In the genomic region with DNA sequence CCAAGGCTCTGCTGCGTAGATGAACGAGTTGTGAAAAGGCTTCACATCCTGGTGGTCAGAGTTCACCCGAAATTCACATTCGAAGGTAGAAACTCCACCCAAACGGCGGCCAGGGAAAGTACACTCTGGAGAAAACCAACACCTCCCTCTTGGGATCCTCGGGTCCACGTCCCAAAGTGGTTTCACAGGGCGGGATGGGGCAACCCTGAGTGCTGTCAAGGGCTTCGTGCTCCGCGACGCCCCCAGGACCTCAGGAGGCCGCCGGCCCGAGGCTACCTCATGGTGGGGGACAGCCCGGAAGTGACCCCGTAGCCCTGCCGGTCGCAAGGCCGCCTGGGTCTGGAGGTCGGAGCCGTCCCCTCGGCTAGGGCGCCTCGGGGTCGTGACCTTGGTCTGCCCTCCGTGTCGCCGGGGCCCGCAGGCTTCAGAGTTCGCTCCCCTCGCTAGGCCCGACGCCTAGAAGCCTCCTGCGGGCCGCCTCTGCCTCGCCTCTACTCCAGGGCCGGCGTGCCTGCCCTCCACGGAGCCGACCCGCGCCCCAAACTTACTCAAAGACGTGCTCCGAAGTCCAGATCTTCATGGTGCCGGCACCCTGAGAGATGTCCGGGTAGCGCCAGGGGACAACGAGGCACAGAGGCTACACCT, we compare ENCODE assay signal across 8 cellular contexts. TPM values are rescaled to one million over a fixed set of nuclear protein-coding genes. Genes with fewer than 3 reads are reported as not detected.
A peak's percentile ranks its signal among the peaks of the same experiment; 100 is the strongest.
DNase-seq lines count a peak whose midpoint lies in the region; ATAC-seq and TF ChIP-seq lines count a peak whose summit lies in the region.

A gene (minus strand): TSS at position 636 of the 645 bp plus-strand sequence. CDS start 56 bp downstream, at position 580.

- peaks cover 23% of the 10 kb centered on the region for H3K36me3 Mint-ChIP-seq in HFFc6 (ENCODE audit: low read depth)
- peaks cover 8% of the 10 kb centered on the region for H3K36me3 Mint-ChIP-seq in brain
- peaks cover 52% of the 10 kb centered on the region for H3K36me3 Mint-ChIP-seq in stimulated activated effector memory CD8-positive, alpha-beta T cell treated with anti-CD3 and anti-CD28 coated beads, Interleukin-12 subunit alpha, Interleukin-12 subunit beta, amount 100 ng/mL, for 72 hours

- DNase-seq in stimulated activated CD4-positive, alpha-beta T cell treated with anti-CD3 and anti-CD28 coated beads, Interleukin-15, amount 100 ng/mL, for 24 hours, result peak; percentile 45
- no peak for DNase-seq in stimulated activated CD4-positive, alpha-beta T cell treated with anti-CD3 and anti-CD28 coated beads, Interleukin-2, amount 100 ng/mL, for 24 hours
- no peak for DNase-seq in HFFc6
- peak; percentile 37 for DNase-seq in NAMALWA (ENCODE audit: low spot score)
- DNase-seq in iPS-NIHi7 (ENCODE audit: extremely low spot score), result peak; percentile 27
- peak in 1 of 2 donors; percentile 76 for DNase-seq in stimulated activated effector memory CD8-positive, alpha-beta T cell treated with anti-CD3 and anti-CD28 coated beads, Interleukin-12 subunit alpha, Interleukin-12 subunit beta, amount 100 ng/mL, for 72 hours (ENCODE audit: low spot score in 2 of 2)
- DNase-seq in NCI-H2171 treated with DMSO at 0.1 percent for 48 hours (lab: John Stamatoyannopoulos, UW), result no peak

- ATAC-seq in stimulated activated effector memory CD8-positive, alpha-beta T cell treated with anti-CD3 and anti-CD28 coated beads, Interleukin-12 subunit alpha, Interleukin-12 subunit beta, amount 100 ng/mL, for 72 hours, result peak; percentile 57

- no peaks in the 10 kb centered on the region; the same call in 1 of the 2 replicates for H3K9me3 Mint-ChIP-seq in HFFc6
- peaks cover 0 to 9% (median 8%) of the 10 kb centered on the region in 5 experiments for H3K9me3 Mint-ChIP-seq in brain
- no peaks in the 10 kb centered on the region for H3K9me3 Mint-ChIP-seq in stimulated activated effector memory CD8-positive, alpha-beta T cell treated with anti-CD3 and anti-CD28 coated beads, Interleukin-12 subunit alpha, Interleukin-12 subunit beta, amount 100 ng/mL, for 72 hours

- TF ChIP-seq CTCF in HFFc6 (IDR thresholded peaks at IDR 0.05), result no peak
- TF ChIP-seq CTCF in brain (conservative IDR thresholded peaks at IDR 0.05), result no peak

- H3K27ac Mint-ChIP-seq in HFFc6 (peak within 1 kb of the TSS; percentile 78), brain (peak within 1 kb of the TSS; percentile 10 to 85 (median 75))
- peak within 1 kb of the TSS; percentile 93 for H3K27ac Mint-ChIP-seq in stimulated activated effector memory CD8-positive, alpha-beta T cell treated with anti-CD3 and anti-CD28 coated beads, Interleukin-12 subunit alpha, Interleukin-12 subunit beta, amount 100 ng/mL, for 72 hours

- H3K27me3 Mint-ChIP-seq in HFFc6 (ENCODE audit: insufficient read depth) (no peaks in the 10 kb centered on the region), brain (peaks cover 7% of the 10 kb centered on the region)

- H3K4me3 Mint-ChIP-seq in HFFc6 (peak within 1 kb of the TSS; percentile 90), brain (peak within 1 kb of the TSS; percentile 85 to 90 (median 86))
- peak within 1 kb of the TSS; percentile 71 for H3K4me3 Mint-ChIP-seq in stimulated activated effector memory CD8-positive, alpha-beta T cell treated with anti-CD3 and anti-CD28 coated beads, Interleukin-12 subunit alpha, Interleukin-12 subunit beta, amount 100 ng/mL, for 72 hours

- peaks cover 45% of the 10 kb centered on the region for H3K4me1 Mint-ChIP-seq in HFFc6 (ENCODE audit: low read depth)
- H3K4me1 Mint-ChIP-seq in brain, result peaks cover 46% of the 10 kb centered on the region
- peaks cover 44% of the 10 kb centered on the region for H3K4me1 Mint-ChIP-seq in stimulated activated effector memory CD8-positive, alpha-beta T cell treated with anti-CD3 and anti-CD28 coated beads, Interleukin-12 subunit alpha, Interleukin-12 subunit beta, amount 100 ng/mL, for 72 hours

RNA-seq across cellular contexts. Expression of the gene that starts here (rescaled TPM):
- 10 to 100 TPM; 55.2 to 64.1 (median 59.8) TPM for total RNA-seq in HFFc6 (2021; fragmentation: NEBNext Ultra II Directional; extraction: Animal tissue kit (Norgen Biotek cat#: 25700))
- polyA plus RNA-seq in brain (ENCODE audit: insufficient read depth, low read depth, low replicate concordance), result 38.3 TPM

Comparison
In these comparisons a context has a peak if more than half of its experiments do, and no peak if none do; other contexts are left out.
1. DNase-seq: peak in stimulated activated CD4-positive, alpha-beta T cell treated with anti-CD3 and anti-CD28 coated beads, Interleukin-15, amount 100 ng/mL, for 24 hours (single experiment), NAMALWA (single experiment) and iPS-NIHi7 (single experiment); none in stimulated activated CD4-positive, alpha-beta T cell treated with anti-CD3 and anti-CD28 coated beads, Interleukin-2, amount 100 ng/mL, for 24 hours (0 of 2), HFFc6 (single experiment) and NCI-H2171 treated with DMSO at 0.1 percent for 48 hours (single experiment).
2. Peak in every context shown above with its lines, with median percentiles within 50 percentile points of each other: H3K27ac Mint-ChIP-seq and H3K4me3 Mint-ChIP-seq.